8 cellular contexts compared by ENCODE assay signal in genomic region chr11:117096973-117097566, GRCh38. TPM values are rescaled to one million over a fixed set of nuclear protein-coding genes. Genes with fewer than 3 reads are reported as not detected.
A peak's percentile ranks its signal among the peaks of the same experiment; 100 is the strongest.
DNase-seq lines count a peak whose midpoint lies in the region; ATAC-seq, FAIRE-seq and TF ChIP-seq lines count a peak whose summit lies in the region.

No MANE protein-coding gene starts in this region.

- ATAC-seq in GM12878 (no peak), GM19035 (IDR thresholded peaks at IDR 0.05; ENCODE audit: unreplicated experiment) (no peak), GM21619 (IDR thresholded peaks at IDR 0.05; ENCODE audit: unreplicated experiment) (no peak)

- peaks cover 5% of the 10 kb centered on the region; the same call in 1 of the 2 replicates for H4K20me1 ChIP-seq in GM12878 (ENCODE audit: control insufficient read depth, insufficient read depth)

- no peaks in the 10 kb centered on the region for H3K27me3 ChIP-seq in GM12878 (replicated peaks in 1 of 2; ENCODE audit: control insufficient read depth in 2 of 2, insufficient read depth in 2 of 2, low read length in 1 of 2)

- no peak for DNase-seq in activated naive CD4-positive, alpha-beta T cell (lab: John Stamatoyannopoulos, UW)
- DNase-seq in GM12878 (ENCODE audit: low read depth, low spot score) (no peak), medulla oblongata (ENCODE audit: extremely low spot score) (peak; percentile 60), NCI-H2029 (lab: John Stamatoyannopoulos, UW) (no peak)

- BruUV-seq in GM12878 (replicated peaks; lab: Mats Ljungman, UMichigan) = TSS peak; percentile 53

- peaks cover 0 to 1% of the 10 kb centered on the region in 2 experiments; a peak in 2 of 4 replicates for H3K36me3 ChIP-seq in GM12878 (ENCODE audit: control insufficient read depth in 2 of 2, insufficient read depth in 2 of 2, low read length in 1 of 2)
- no peaks in the 10 kb centered on the region for H3K36me3 ChIP-seq in urinary bladder (ENCODE audit: insufficient read depth)

- H3K27ac Mint-ChIP-seq in activated naive CD4-positive, alpha-beta T cell treated with anti-CD3 and anti-CD28 coated beads, Interleukin-2, amount 50 U/mL, for 24 hours = peak overlapping the region; percentile 96

- peak overlapping the region; percentile 98 for H3K4me3 Mint-ChIP-seq in activated naive CD4-positive, alpha-beta T cell treated with anti-CD3 and anti-CD28 coated beads, Interleukin-2, amount 50 U/mL, for 24 hours

- no peak for TF ChIP-seq CTCF in GM12878 (IDR thresholded peaks at IDR 0.05 in 2 of 3, conservative IDR thresholded peaks at IDR 0.05 in 1 of 3; ENCODE audit: control insufficient read depth in 2 of 3, extremely low read depth in 1 of 3, insufficient read depth in 1 of 3, low read depth in 3 of 3, low read length in 3 of 3)

- RAD21 ChIA-PET in GM12878 (lab: Charles Lee; ENCODE audit: unreplicated experiment) = interaction anchor here (0.7 to 5.6 kb wide), 16 partner anchors 21 to 326 kb away, joined by 3 to 41 read pairs (median 5); partner anchors contain the start of gene APOA5

- H3K36me3 Mint-ChIP-seq in activated naive CD4-positive, alpha-beta T cell treated with anti-CD3 and anti-CD28 coated beads, Interleukin-2, amount 50 U/mL, for 24 hours = peaks cover 8% of the 10 kb centered on the region

- in situ Hi-C loops in GM12878 (cut with MboI) = no loop called here

- no peak for FAIRE-seq in GM12878 (lab: Jason Lieb, UNC)

- no peaks in the 10 kb centered on the region for H3K9me3 ChIP-seq in GM12878 (replicated peaks; ENCODE audit: control insufficient read depth, insufficient read depth, low read length)

- peak overlapping the region; percentile 96 for H3K4me3 ChIP-seq in GM12878
- peak overlapping the region; percentile 78 for H3K4me3 ChIP-seq in urinary bladder (ENCODE audit: low read depth, low read length)

- no peak overlapping the region for H2AFZ ChIP-seq in GM12878 (ENCODE audit: control insufficient read depth, low read depth, low read length)

- TF ChIP-seq POLR2A in GM12878 (IDR thresholded peaks at IDR 0.05; ENCODE audit: low read depth, low read length) = no peak

- intact Hi-C loops in GM12878 (cut with micrococcal nuclease; ENCODE audit: unreplicated experiment) = loop anchor here (1.0 to 5.0 kb wide), 4 partner anchors 34 to 170 kb away; no protein-coding TSS in a partner anchor

- peaks cover 37% of the 10 kb centered on the region for H3K4me1 ChIP-seq in GM12878 (ENCODE audit: control insufficient read depth, insufficient read depth, low read length)
- peaks cover 2% of the 10 kb centered on the region for H3K4me1 ChIP-seq in urinary bladder (ENCODE audit: insufficient read depth)

- no peak for TF ChIP-seq EP300 in GM12878 (IDR thresholded peaks at IDR 0.05; ENCODE audit: borderline replicate concordance in 1 of 2, control insufficient read depth in 1 of 2, low read depth in 2 of 2, low read length in 2 of 2)

- CTCF ChIA-PET in GM12878 (lab: Yijun Ruan, JAX) = interaction anchor here (0.5 to 3.8 kb wide), 17 partner anchors 9 to 296 kb away, joined by 3 to 21 read pairs (median 3); no protein-coding TSS in a partner anchor

- H3K79me2 ChIP-seq in GM12878 (ENCODE audit: control insufficient read depth, insufficient read depth, low read length) = peaks cover 65% of the 10 kb centered on the region

- H3K4me1 Mint-ChIP-seq in activated naive CD4-positive, alpha-beta T cell treated with anti-CD3 and anti-CD28 coated beads, Interleukin-2, amount 50 U/mL, for 24 hours = peaks cover 65% of the 10 kb centered on the region

- H3K27ac ChIP-seq in GM12878 (ENCODE audit: control insufficient read depth, insufficient read depth) (peak overlapping the region; percentile 81), urinary bladder (ENCODE audit: low read depth) (no peak overlapping the region)

- no peaks in the 10 kb centered on the region for H3K27me3 Mint-ChIP-seq in activated naive CD4-positive, alpha-beta T cell treated with anti-CD3 and anti-CD28 coated beads, Interleukin-2, amount 50 U/mL, for 24 hours

- WGBS in GM12878 (ENCODE audit: insufficient coverage, insufficient replicate concordance, low lambda C conversion rate, missing lambda C conversion rate) = 7% methylated on average over 9 of the region's 9 CpGs
- 32% methylated on average over 9 of the region's 9 CpGs for WGBS in urinary bladder

- POLR2A ChIA-PET in GM12878 (lab: Charles Lee) = interaction anchor here (0.6 to 3.5 kb wide), 10 partner anchors 18 to 1037 kb away, joined by 3 to 17 read pairs (median 5); no protein-coding TSS in a partner anchor

- SMC1A ChIA-PET in GM12878 (lab: Charles Lee; ENCODE audit: uncharacterized antibody, unreplicated experiment) = interaction anchor here (0.8 to 14.6 kb wide), 15 partner anchors 12 to 310 kb away, joined by 3 to 166 read pairs (median 5); no protein-coding TSS in a partner anchor

- no peak for TF ChIP-seq RAD21 in GM12878 (IDR thresholded peaks at IDR 0.05; ENCODE audit: insufficient read depth, low read depth, low read length)

- H3K9me3 Mint-ChIP-seq in activated naive CD4-positive, alpha-beta T cell treated with anti-CD3 and anti-CD28 coated beads, Interleukin-2, amount 50 U/mL, for 24 hours = peaks cover 3% of the 10 kb centered on the region

- H3K9ac ChIP-seq in GM12878 (ENCODE audit: control insufficient read depth, insufficient read depth, low read length) = peak overlapping the region; percentile 68

- H3K4me2 ChIP-seq in GM12878 (ENCODE audit: control insufficient read depth, insufficient read depth) = peak overlapping the region; percentile 96

TF ChIP-seq in GM12878, 131 proteins besides CTCF, POLR2A, EP300 and RAD21:
- TF ChIP-seq TAF1 (IDR thresholded peaks at IDR 0.05; ENCODE audit: borderline replicate concordance, low read depth, low read length) = no peak
- no peak for TF ChIP-seq CBX3 (IDR thresholded peaks at IDR 0.05; ENCODE audit: borderline replicate concordance, low read depth)
- TF ChIP-seq CBX5 (IDR thresholded peaks at IDR 0.05; ENCODE audit: low read depth) = 0 out of 2 replicates have a peak, but pooled peaks have one; percentile 9
- peak in 1 of 2 experiments; percentile 39; a peak in 1 of 4 replicates for TF ChIP-seq IKZF2 (IDR thresholded peaks at IDR 0.05)
- no peak for TF ChIP-seq SMAD1 (IDR thresholded peaks at IDR 0.05; ENCODE audit: low read depth, partially characterized antibody)
- no peak for TF ChIP-seq STAT3 (IDR thresholded peaks at IDR 0.05; ENCODE audit: low read depth, low read length)

RNA-seq across cellular contexts. Expression of gene SIK3, which starts 1.2 kb away (rescaled TPM):
- total RNA-seq in GM12878 (2013; cell fraction: nucleolus; rRNA removed) = 171 and 172 TPM in 2 replicates
- total RNA-seq in GM12878 (2014; rRNA removed) (13.2 and 15.6 TPM in 2 replicates), GM12878 (2014; rRNA removed; fragmentation: Illumina TruSeq; extraction: Trizol) (10.7 and 12.1 TPM in 2 replicates), GM12878 (2021) (24.5 and 31.9 TPM in 2 replicates), urinary bladder (24.0 TPM)
- 10.1 TPM for polyA plus RNA-seq in GM12878 (2011; ENCODE audit: low read depth)
- polyA plus RNA-seq in GM12878 (2011; rRNA removed) (10.4 and 11.4 TPM in 2 replicates), GM12878 (2014; fragmentation: Illumina TruSeq; extraction: Trizol) (14.5 and 16.9 TPM in 2 replicates), GM12878 (2014; fragmentation: Nextera tagmentation; extraction: Ambion mirVana) (1 to 10 TPM; 2.5 to 2.6 TPM), GM12878 (2014; rRNA removed) (14.8 and 15.4 TPM in 2 replicates), GM12878 (2016; fragmentation: Nextera tagmentation; extraction: Ambion mirVana) (10 to 100 TPM in 1 of 2 experiments, 1 to 10 TPM in 1; 2.5 to 10.8 TPM), urinary bladder (17.2 TPM)
- polyA plus RNA-seq in GM12878 (2011; cell fraction: cytosol; rRNA removed) = 12.4 and 14.7 TPM in 2 replicates
- 43.4 and 58.1 TPM in 2 replicates for polyA plus RNA-seq in GM12878 (2011; cell fraction: nucleus; rRNA removed)
- 12.7 and 13.7 TPM in 2 replicates for polyA plus RNA-seq in GM12878 (2012)
- 34.7 and 37.3 TPM in 2 replicates for polyA minus RNA-seq in GM12878 (2011; rRNA and poly(A)+ RNA removed)
- 14.4 and 16.5 TPM in 2 replicates for polyA minus RNA-seq in GM12878 (2011; cell fraction: cytosol; rRNA and poly(A)+ RNA removed)
- 44.2 and 64.9 TPM in 2 replicates for polyA minus RNA-seq in GM12878 (2011; cell fraction: nucleus; rRNA and poly(A)+ RNA removed)

RNA-seq across cellular contexts. Expression of gene PAFAH1B2, which starts 47.0 kb away (rescaled TPM):
- total RNA-seq in GM12878 (2013; cell fraction: nucleolus; rRNA removed) = 53.3 and 53.4 TPM in 2 replicates
- total RNA-seq in GM12878 (2014; rRNA removed) (47.5 and 62.2 TPM in 2 replicates), GM12878 (2014; rRNA removed; fragmentation: Illumina TruSeq; extraction: Trizol) (47.8 and 48.3 TPM in 2 replicates), GM12878 (2021) (49.3 and 49.6 TPM in 2 replicates), urinary bladder (115 TPM)
- 12.1 TPM for polyA plus RNA-seq in GM12878 (2011; ENCODE audit: low read depth)
- polyA plus RNA-seq in GM12878 (2011; rRNA removed) (32.1 and 36.1 TPM in 2 replicates), GM12878 (2014; fragmentation: Illumina TruSeq; extraction: Trizol) (25.5 and 32.2 TPM in 2 replicates), GM12878 (2014; fragmentation: Nextera tagmentation; extraction: Ambion mirVana) (10 to 100 TPM; 17.6 to 64.8 TPM), GM12878 (2014; rRNA removed) (19.2 and 22.0 TPM in 2 replicates), GM12878 (2016; fragmentation: Nextera tagmentation; extraction: Ambion mirVana) (10 to 100 TPM; 51.1 to 53.2 TPM), urinary bladder (23.9 TPM)
- polyA plus RNA-seq in GM12878 (2011; cell fraction: cytosol; rRNA removed) = 21.8 and 26.0 TPM in 2 replicates
- polyA plus RNA-seq in GM12878 (2011; cell fraction: nucleus; rRNA removed) = 13.0 and 16.1 TPM in 2 replicates
- polyA plus RNA-seq in GM12878 (2012) = 16.4 and 16.8 TPM in 2 replicates
- polyA minus RNA-seq in GM12878 (2011; rRNA and poly(A)+ RNA removed) = 76.4 and 83.2 TPM in 2 replicates
- polyA minus RNA-seq in GM12878 (2011; cell fraction: cytosol; rRNA and poly(A)+ RNA removed) = 21.2 and 28.9 TPM in 2 replicates
- polyA minus RNA-seq in GM12878 (2011; cell fraction: nucleus; rRNA and poly(A)+ RNA removed) = 11.7 and 18.3 TPM in 2 replicates
